ENCODE assay signal across 7 cellular contexts in the genomic region with DNA sequence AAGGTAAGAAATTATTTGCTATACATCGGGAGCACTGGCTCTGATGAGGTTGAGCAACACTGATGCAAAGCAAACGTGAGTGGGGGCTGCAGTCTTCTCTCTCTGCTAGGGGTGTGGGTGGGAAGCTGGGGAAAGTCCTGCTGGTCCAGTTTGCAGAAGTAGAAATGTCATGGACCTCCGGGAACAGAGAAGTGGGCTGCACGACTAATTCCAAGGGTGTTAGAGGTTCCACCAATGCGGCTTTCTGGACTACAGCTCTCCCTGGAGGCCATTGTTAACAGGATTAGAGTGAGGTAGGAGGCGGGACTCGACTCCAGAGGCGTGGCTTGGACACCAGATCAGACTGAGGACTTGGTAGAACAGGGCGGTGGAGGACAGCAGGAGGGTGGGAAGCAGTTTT. TPM values are rescaled to one million over a fixed set of nuclear protein-coding genes. Genes with fewer than 3 reads are reported as not detected.
DNase-seq lines count a peak whose midpoint lies in the region; ATAC-seq lines count a peak whose summit lies in the region.

No MANE protein-coding gene starts in this region.

- H3K9me3 Mint-ChIP-seq in immature natural killer cell = no peaks in the 10 kb centered on the region

- peak overlapping the region; percentile 71 for H2AFZ ChIP-seq in neuronal stem cell (ENCODE audit: low read length)

- H3K4me1 Mint-ChIP-seq in immature natural killer cell = no peaks in the 10 kb centered on the region

- H3K9me3 ChIP-seq in neuronal stem cell (replicated peaks in 1 of 2; ENCODE audit: control insufficient read depth in 2 of 2, insufficient read depth in 1 of 2, low read depth in 1 of 2, low read length in 2 of 2) = no peaks in the 10 kb centered on the region

- no peak overlapping the region for H4K91ac ChIP-seq in neuronal stem cell (ENCODE audit: low read depth, low read length, poor library complexity)

- H4K8ac ChIP-seq in neuronal stem cell (ENCODE audit: low read depth, low read length) = no peak overlapping the region

- H2BK15ac ChIP-seq in neuronal stem cell (ENCODE audit: low read length) = no peak overlapping the region

- H3K4me3 Mint-ChIP-seq in immature natural killer cell = no peak overlapping the region

- no peaks in the 10 kb centered on the region for H3K36me3 ChIP-seq in neuronal stem cell (replicated peaks in 1 of 2; ENCODE audit: control insufficient read depth in 2 of 2, insufficient read depth in 2 of 2, low read length in 2 of 2)

- H3K4me3 ChIP-seq in neuronal stem cell (ENCODE audit: low read length in 2 of 2) = no peak overlapping the region

- H3K36me3 Mint-ChIP-seq in immature natural killer cell = no peaks in the 10 kb centered on the region

- H3K27me3 Mint-ChIP-seq in immature natural killer cell (ENCODE audit: low read depth in 3 of 3) = peaks cover 0 to 13% (median 2%) of the 10 kb centered on the region in 3 donors

- peak overlapping the region in 1 of 6 donors; percentile 1 for H3K27ac Mint-ChIP-seq in immature natural killer cell

- peak; percentile 76 for DNase-seq in GM03348 (ENCODE audit: low spot score)
- DNase-seq in NCI-H1930 (lab: John Stamatoyannopoulos, UW) = peak; percentile 43 to 51
- DNase-seq in dermis blood vessel endothelial cell = peak; percentile 71
- peak; percentile 49 for DNase-seq in neuronal stem cell (ENCODE audit: low spot score)
- DNase-seq in immature natural killer cell = no peak

- H3K27me3 ChIP-seq in neuronal stem cell (ENCODE audit: control insufficient read depth in 3 of 3, insufficient read depth in 3 of 3, low read depth in 1 of 3, low read length in 3 of 3) = peaks cover 0 to 14% (median 0%) of the 10 kb centered on the region in 3 experiments

- H3K9ac ChIP-seq in neuronal stem cell (ENCODE audit: low read depth, low read length, poor library complexity) = no peak overlapping the region

- H3K18ac ChIP-seq in neuronal stem cell (ENCODE audit: low read length) = no peak overlapping the region

- no peak overlapping the region for H3K14ac ChIP-seq in neuronal stem cell (ENCODE audit: low read length)

- no peak overlapping the region for H2BK120ac ChIP-seq in neuronal stem cell (ENCODE audit: low read depth, low read length)

- H3K4ac ChIP-seq in neuronal stem cell (ENCODE audit: low read length) = no peak overlapping the region

- no CpG with 5 or more reads among the region's 9 CpGs for WGBS in neuronal stem cell (ENCODE audit: extremely low coverage in 2 of 2, insufficient read length in 2 of 2, insufficient replicate concordance in 1 of 2), 2 donors

- no peak for ATAC-seq in GM18873 (IDR thresholded peaks at IDR 0.05; ENCODE audit: low FRiP score, unreplicated experiment)
- no peak for ATAC-seq in GM19324 (IDR thresholded peaks at IDR 0.05; ENCODE audit: low FRiP score, unreplicated experiment)

- no peaks in the 10 kb centered on the region for H3K79me1 ChIP-seq in neuronal stem cell (ENCODE audit: low read depth, low read length)

- H3K4me2 ChIP-seq in neuronal stem cell (ENCODE audit: insufficient read depth, low read length, poor library complexity, severe bottlenecking) = peak overlapping the region; percentile 12

- no peak overlapping the region for H3K23ac ChIP-seq in neuronal stem cell (ENCODE audit: low read depth, low read length, poor library complexity)

- no peak overlapping the region for H3K27ac ChIP-seq in neuronal stem cell (replicated peaks; ENCODE audit: low read length)

- no peak overlapping the region for H2BK12ac ChIP-seq in neuronal stem cell (ENCODE audit: low read length)

- H3K4me1 ChIP-seq in neuronal stem cell (ENCODE audit: control insufficient read depth in 2 of 2, insufficient read depth in 1 of 2, low read depth in 1 of 2, low read length in 2 of 2) = no peaks in the 10 kb centered on the region

- no peak overlapping the region for H2AK5ac ChIP-seq in neuronal stem cell (ENCODE audit: low read depth, low read length)

- no peak overlapping the region for H2BK5ac ChIP-seq in neuronal stem cell (ENCODE audit: low read length)

RNA-seq across cellular contexts. Expression of a gene that starts 5.7 kb away (rescaled TPM):
- total RNA-seq in dermis blood vessel endothelial cell = 0.98 and 1.5 TPM in 2 replicates
- polyA plus RNA-seq in neuronal stem cell (2013, experiment 1 of 2) = 8.9 TPM
- 8.1 TPM for polyA plus RNA-seq in neuronal stem cell (2013, experiment 2 of 2)
- under 1 TPM in 1 of 3 donors, not detected in 2; 0.48 TPM for polyA plus RNA-seq in immature natural killer cell

RNA-seq across cellular contexts. Expression of a gene that starts 46.1 kb away (rescaled TPM):
- 0.19 TPM in 1 of 2 replicates, not detected in the other for total RNA-seq in dermis blood vessel endothelial cell
- polyA plus RNA-seq in neuronal stem cell (2013, experiment 1 of 2) = not detected
- not detected for polyA plus RNA-seq in neuronal stem cell (2013, experiment 2 of 2)
- polyA plus RNA-seq in immature natural killer cell = not detected

Comparison
In these comparisons a context has a peak if more than half of its experiments do, and no peak if none do; other contexts are left out.
1. DNase-seq: peak in GM03348 (single experiment), NCI-H1930 (2 of 2), dermis blood vessel endothelial cell (single experiment) and neuronal stem cell (single experiment); none in immature natural killer cell (0 of 3).